ENCODE assay signal across 1 cellular context in the genomic region with DNA sequence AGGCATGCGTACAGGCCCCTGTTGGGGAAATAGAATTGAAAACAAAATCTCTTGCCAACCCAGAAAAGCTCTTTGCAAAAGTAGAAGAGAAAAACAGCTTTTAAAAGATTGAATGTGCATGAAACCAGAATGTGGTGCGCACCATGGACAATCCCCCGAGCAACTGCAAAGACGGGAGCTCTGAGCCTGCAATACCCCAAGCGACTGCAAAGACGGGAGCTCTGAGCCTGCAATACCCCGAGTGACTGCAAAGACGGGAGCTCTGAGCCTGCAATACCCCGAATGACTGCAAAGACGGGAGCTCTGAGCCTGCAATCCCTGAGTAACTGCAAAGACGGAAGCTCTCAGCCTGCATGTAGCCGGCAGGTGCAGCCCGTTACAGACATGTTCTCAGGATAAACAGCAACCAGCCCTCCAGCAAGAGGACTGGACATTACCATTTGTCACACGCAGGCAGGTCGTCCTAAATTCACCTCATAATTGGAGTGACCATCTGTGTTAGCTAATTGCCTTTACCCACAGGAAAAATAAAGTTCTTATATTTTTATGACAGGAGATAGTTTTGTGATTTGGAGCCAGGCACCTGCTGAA.
TF ChIP-seq lines count a peak whose summit lies in the region.

No MANE protein-coding gene starts in this region.

TF ChIP-seq in WTC11, 78 proteins besides CTCF, POLR2A, EP300 and RAD21 (continued from another document):
- TF ChIP-seq E2F1 (CRISPR knock-in tag; IDR thresholded peaks at IDR 0.05) = no peak
- TF ChIP-seq SOX15 (CRISPR knock-in tag; IDR thresholded peaks at IDR 0.05) = no peak
